Comparison of ENCODE assay signal across 15 cellular contexts in genomic region chr7:142793156-142793555, GRCh38. TPM values are rescaled to one million over a fixed set of nuclear protein-coding genes. Genes with fewer than 3 reads are reported as not detected.
DNase-seq lines count a peak whose midpoint lies in the region; ATAC-seq, FAIRE-seq and TF ChIP-seq lines count a peak whose summit lies in the region.
"Had no signal": no experiment of that assay in that cellular context is flagged by ENCODE, and none has a peak within 500 bp of the region (broad histone marks: within the 10 kb centered on the region; RNA-seq: fewer than 3 reads in every experiment).

No MANE protein-coding gene starts in this region.

- POLR2A ChIA-PET in HepG2 (lab: Yijun Ruan, JAX) = no interaction called here

- H4K20me1 ChIP-seq in HepG2 (ENCODE audit: insufficient read depth, low read length) = no peaks in the 10 kb centered on the region

- TF ChIP-seq EP300 in HepG2 (IDR thresholded peaks at IDR 0.05; ENCODE audit: low read depth in 2 of 2, low read length in 2 of 2) (no peak), HepG2 (CRISPR knock-in tag; IDR thresholded peaks at IDR 0.05; ENCODE audit: borderline replicate concordance) (no peak)

- H3K27ac ChIP-seq in foreskin keratinocyte = no peak overlapping the region
- H3K27ac ChIP-seq in HepG2 (ENCODE audit: extremely low read length, insufficient read depth, low read length) = no peak overlapping the region
- H3K27ac ChIP-seq: KMS-11, left lung, RWPE1 had no signal

- 2% methylated on average over 5 of the region's 5 CpGs for WGBS in HepG2 (ENCODE audit: low lambda C conversion rate)

- peaks cover 71% of the 10 kb centered on the region for H3K36me3 Mint-ChIP-seq in stimulated activated naive CD8-positive, alpha-beta T cell treated with anti-CD3 and anti-CD28 coated beads, Interleukin-15, Interleukin-2, amounts not matched to agents 100 ng/mL and 50 ng/mL, for 24 hours (ENCODE audit: low read depth)
- H3K36me3 Mint-ChIP-seq in activated T-cell treated with anti-CD3 and anti-CD28 coated beads, Interleukin-2, amount 50 U/mL, for 72 hours (ENCODE audit: insufficient read depth in 2 of 2) = peaks cover 38 to 55% of the 10 kb centered on the region in 2 donors

- H3K4me1 Mint-ChIP-seq in stimulated activated naive CD8-positive, alpha-beta T cell treated with anti-CD3 and anti-CD28 coated beads, Interleukin-15, Interleukin-2, amounts not matched to agents 100 ng/mL and 50 ng/mL, for 24 hours (ENCODE audit: low read depth) = peaks cover 52% of the 10 kb centered on the region
- H3K4me1 Mint-ChIP-seq in activated T-cell treated with anti-CD3 and anti-CD28 coated beads, Interleukin-2, amount 50 U/mL, for 72 hours (ENCODE audit: low read depth) = peaks cover 40% of the 10 kb centered on the region

- TF ChIP-seq CTCF in foreskin keratinocyte (conservative IDR thresholded peaks at IDR 0.05) = no peak
- TF ChIP-seq CTCF in HepG2 (CRISPR knock-in tag; IDR thresholded peaks at IDR 0.05) = no peak

- H3K27me3 ChIP-seq in foreskin keratinocyte (peaks cover 43% of the 10 kb centered on the region), HepG2 (ENCODE audit: control insufficient read depth in 1 of 2, insufficient read depth in 2 of 2, low read length in 2 of 2) (peaks cover 3 to 47% of the 10 kb centered on the region in 2 experiments; a peak in 4 of 5 replicates)

- H3K4me3 Mint-ChIP-seq in stimulated activated naive CD8-positive, alpha-beta T cell treated with anti-CD3 and anti-CD28 coated beads, Interleukin-15, Interleukin-2, amounts not matched to agents 100 ng/mL and 50 ng/mL, for 24 hours = peak overlapping the region; percentile 99
- peak overlapping the region; percentile 94 for H3K4me3 Mint-ChIP-seq in activated T-cell treated with anti-CD3 and anti-CD28 coated beads, Interleukin-2, amount 50 U/mL, for 72 hours
- H3K4me3 Mint-ChIP-seq: endodermal cell had no signal

- no peaks in the 10 kb centered on the region for H3K9me3 ChIP-seq in HepG2 (ENCODE audit: low read length)
- H3K9me3 ChIP-seq: left lung had no signal

- TF ChIP-seq RAD21 in HepG2 (CRISPR knock-in tag; IDR thresholded peaks at IDR 0.05) = no peak

- no peaks in the 10 kb centered on the region for H3K36me3 ChIP-seq in HepG2 (replicated peaks in 1 of 2; ENCODE audit: control insufficient read depth in 1 of 2, insufficient read depth in 2 of 2, low read length in 2 of 2)
- H3K36me3 ChIP-seq: left lung had no signal

- H3K79me2 ChIP-seq in HepG2 (ENCODE audit: insufficient read depth, low read length) = no peaks in the 10 kb centered on the region

- no peaks in the 10 kb centered on the region for H3K9me3 Mint-ChIP-seq in stimulated activated naive CD8-positive, alpha-beta T cell treated with anti-CD3 and anti-CD28 coated beads, Interleukin-15, Interleukin-2, amounts not matched to agents 100 ng/mL and 50 ng/mL, for 24 hours
- no peaks in the 10 kb centered on the region for H3K9me3 Mint-ChIP-seq in activated T-cell treated with anti-CD3 and anti-CD28 coated beads, Interleukin-2, amount 50 U/mL, for 72 hours
- H3K9me3 Mint-ChIP-seq: endodermal cell had no signal

- TF ChIP-seq POLR2A in HepG2 (IDR thresholded peaks at IDR 0.05; ENCODE audit: insufficient read depth in 1 of 2, low read depth in 2 of 2, low read length in 2 of 2) = no peak

- no peaks in the 10 kb centered on the region for H3K27me3 Mint-ChIP-seq in stimulated activated naive CD8-positive, alpha-beta T cell treated with anti-CD3 and anti-CD28 coated beads, Interleukin-15, Interleukin-2, amounts not matched to agents 100 ng/mL and 50 ng/mL, for 24 hours
- no peaks in the 10 kb centered on the region for H3K27me3 Mint-ChIP-seq in activated T-cell treated with anti-CD3 and anti-CD28 coated beads, Interleukin-2, amount 50 U/mL, for 72 hours (ENCODE audit: low read depth)

- H3K4me2 ChIP-seq in HepG2 (ENCODE audit: low read depth, low read length) = no peak overlapping the region
- H3K4me2 ChIP-seq: KMS-11 had no signal

- no peaks in the 10 kb centered on the region for H3K4me1 ChIP-seq in foreskin keratinocyte
- no peaks in the 10 kb centered on the region for H3K4me1 ChIP-seq in HepG2 (ENCODE audit: insufficient read depth, low read length)

- no peak for ATAC-seq in stimulated activated naive CD8-positive, alpha-beta T cell treated with anti-CD3 and anti-CD28 coated beads, Interleukin-15, Interleukin-2, amounts not matched to agents 100 U/mL and 50 U/mL, for 24 hours
- ATAC-seq in activated T-cell treated with anti-CD3 and anti-CD28 coated beads, Interleukin-2, amount 50 U/mL, for 72 hours (replicated peaks in 1 of 2) = no peak
- peak; percentile 6 for ATAC-seq in foreskin keratinocyte
- ATAC-seq in HG02678 (IDR thresholded peaks at IDR 0.05; ENCODE audit: unreplicated experiment) = no peak
- ATAC-seq in GM19395 (IDR thresholded peaks at IDR 0.05; ENCODE audit: unreplicated experiment) = no peak
- ATAC-seq in HepG2 = no peak
- ATAC-seq: activated CD4-positive, CD25-positive, alpha-beta regulatory T cell treated with anti-CD3 and anti-CD28 coated beads, Interleukin-2, amount 50 U/mL, for 24 hours; left lung had no signal

- no peak overlapping the region for H2AFZ ChIP-seq in HepG2 (ENCODE audit: low read length)

- H3K4me3 ChIP-seq in HepG2 (replicated peaks in 1 of 3; ENCODE audit: insufficient read depth in 1 of 3, low read depth in 2 of 3, low read length in 3 of 3) = no peak overlapping the region
- H3K4me3 ChIP-seq: left lung had no signal

- no peak overlapping the region for H3K9ac ChIP-seq in HepG2 (ENCODE audit: insufficient read depth, low read depth, low read length)
- H3K9ac ChIP-seq: KMS-11 had no signal

- in situ Hi-C loops in HepG2 (cut with HindIII; ENCODE audit: extremely low pct_ligation_motif_present, low pct_unique_long_range_greater_than_20kb) = no loop called here

- no peak for DNase-seq in stimulated activated naive CD8-positive, alpha-beta T cell treated with anti-CD3 and anti-CD28 coated beads, Interleukin-15, Interleukin-2, amounts not matched to agents 100 U/mL and 50 U/mL, for 24 hours
- no peak for DNase-seq in activated T-cell treated with anti-CD3 and anti-CD28 coated beads, Interleukin-2, amount 50 U/mL, for 72 hours
- DNase-seq in foreskin keratinocyte (peak in 1 of 2 donors; percentile 64), HepG2 (ENCODE audit: low spot score) (no peak)
- DNase-seq in stimulated activated CD4-positive, alpha-beta T cell treated with anti-CD3 and anti-CD28 coated beads, Interleukin-4, amount 100 ng/mL, for 24 hours = no peak
- DNase-seq: DMS 273 treated with DMSO at 0.1 percent for 48 hours, endodermal cell, left lung had no signal

- peak overlapping the region; percentile 100 for H3K27ac Mint-ChIP-seq in stimulated activated naive CD8-positive, alpha-beta T cell treated with anti-CD3 and anti-CD28 coated beads, Interleukin-15, Interleukin-2, amounts not matched to agents 100 ng/mL and 50 ng/mL, for 24 hours
- H3K27ac Mint-ChIP-seq in activated T-cell treated with anti-CD3 and anti-CD28 coated beads, Interleukin-2, amount 50 U/mL, for 72 hours = peak overlapping the region; percentile 95
- H3K27ac Mint-ChIP-seq: endodermal cell, progenitor cell of endocrine pancreas had no signal

- intact Hi-C loops in HepG2 (cut with micrococcal nuclease; ENCODE audit: unreplicated experiment) = no loop called here

- no peak for FAIRE-seq in HepG2 (lab: Jason Lieb, UNC)

- no TSS peak for BruUV-seq in HepG2 (replicated peaks; lab: Mats Ljungman, UMichigan)

- CTCF ChIA-PET in HepG2 (lab: Yijun Ruan, JAX; ENCODE audit: low intra/inter-chr PET ratio, low total read pairs) = no interaction called here

RNA-seq across cellular contexts. Expression of gene PRSS2, which starts 22.4 kb away (rescaled TPM):
- not detected for total RNA-seq in activated T-cell treated with anti-CD3 and anti-CD28 coated beads, Interleukin-2, amount 50 U/mL, for 72 hours
- not detected in 2 replicates for total RNA-seq in foreskin keratinocyte
- 0.18 TPM in 1 of 2 replicates, not detected in the other for polyA plus RNA-seq in foreskin keratinocyte
- total RNA-seq in HepG2 (2016; rRNA removed; fragmentation: Illumina TruSeq; extraction: Trizol) = not detected in 2 replicates
- total RNA-seq in HepG2 (2016; cell fraction: cytosol; rRNA removed; fragmentation: Illumina TruSeq; extraction: Trizol; ENCODE audit: low read depth) = not detected in 2 replicates
- total RNA-seq in HepG2 (2016; cell fraction: insoluble cytoplasmic fraction; rRNA removed; fragmentation: Illumina TruSeq; extraction: Trizol) = not detected in 2 replicates
- not detected in 2 replicates for total RNA-seq in HepG2 (2016; cell fraction: membrane; rRNA removed; fragmentation: Illumina TruSeq; extraction: Trizol)
- not detected in 2 replicates for total RNA-seq in HepG2 (2016; cell fraction: nucleus; rRNA removed; fragmentation: Illumina TruSeq; extraction: Trizol)
- not detected in 2 replicates for polyA plus RNA-seq in HepG2 (2011; rRNA removed)
- polyA plus RNA-seq in HepG2 (2011; cell fraction: cytosol; rRNA removed) = not detected in 2 replicates
- polyA plus RNA-seq in HepG2 (2011; cell fraction: nucleus; rRNA removed) = not detected in 2 replicates
- polyA plus RNA-seq in HepG2 (2012) = not detected in 2 replicates
- not detected in 2 replicates for polyA plus RNA-seq in HepG2 (2016; cell fraction: cytosol; fragmentation: Illumina TruSeq; extraction: Trizol; ENCODE audit: low read depth)
- not detected in 2 replicates for polyA plus RNA-seq in HepG2 (2016; cell fraction: insoluble cytoplasmic fraction; fragmentation: Illumina TruSeq; extraction: Trizol; ENCODE audit: low read depth)
- polyA plus RNA-seq in HepG2 (2016; cell fraction: membrane; fragmentation: Illumina TruSeq; extraction: Trizol; ENCODE audit: low read depth) = not detected in 2 replicates
- not detected in 2 replicates for polyA plus RNA-seq in HepG2 (2016; cell fraction: nucleus; fragmentation: Illumina TruSeq; extraction: Trizol; ENCODE audit: insufficient read depth, low read depth)
- not detected in 2 replicates for polyA minus RNA-seq in HepG2 (2011; rRNA and poly(A)+ RNA removed; ENCODE audit: low replicate concordance)
- not detected in 2 replicates for polyA minus RNA-seq in HepG2 (2011; cell fraction: cytosol; rRNA and poly(A)+ RNA removed)
- polyA minus RNA-seq in HepG2 (2011; cell fraction: nucleus; rRNA and poly(A)+ RNA removed) = not detected in 2 replicates

RNA-seq across cellular contexts. Expression of gene PRSS1, which starts 43.9 kb away (rescaled TPM):
- not detected for total RNA-seq in activated T-cell treated with anti-CD3 and anti-CD28 coated beads, Interleukin-2, amount 50 U/mL, for 72 hours
- total RNA-seq in foreskin keratinocyte (not detected in 2 replicates), HepG2 (2016; rRNA removed; fragmentation: Illumina TruSeq; extraction: Trizol) (not detected in 2 replicates)
- polyA plus RNA-seq in foreskin keratinocyte (not detected in 2 replicates), HepG2 (2011; rRNA removed) (not detected in 2 replicates)
- not detected in 2 replicates for total RNA-seq in HepG2 (2016; cell fraction: cytosol; rRNA removed; fragmentation: Illumina TruSeq; extraction: Trizol; ENCODE audit: low read depth)
- not detected in 2 replicates for total RNA-seq in HepG2 (2016; cell fraction: insoluble cytoplasmic fraction; rRNA removed; fragmentation: Illumina TruSeq; extraction: Trizol)
- not detected in 2 replicates for total RNA-seq in HepG2 (2016; cell fraction: membrane; rRNA removed; fragmentation: Illumina TruSeq; extraction: Trizol)
- total RNA-seq in HepG2 (2016; cell fraction: nucleus; rRNA removed; fragmentation: Illumina TruSeq; extraction: Trizol) = not detected in 2 replicates
- not detected in 2 replicates for polyA plus RNA-seq in HepG2 (2011; cell fraction: cytosol; rRNA removed)
- polyA plus RNA-seq in HepG2 (2011; cell fraction: nucleus; rRNA removed) = not detected in 2 replicates
- polyA plus RNA-seq in HepG2 (2012) = not detected in 2 replicates
- polyA plus RNA-seq in HepG2 (2016; cell fraction: cytosol; fragmentation: Illumina TruSeq; extraction: Trizol; ENCODE audit: low read depth) = not detected in 2 replicates
- polyA plus RNA-seq in HepG2 (2016; cell fraction: insoluble cytoplasmic fraction; fragmentation: Illumina TruSeq; extraction: Trizol; ENCODE audit: low read depth) = not detected in 2 replicates
- not detected in 2 replicates for polyA plus RNA-seq in HepG2 (2016; cell fraction: membrane; fragmentation: Illumina TruSeq; extraction: Trizol; ENCODE audit: low read depth)
- not detected in 2 replicates for polyA plus RNA-seq in HepG2 (2016; cell fraction: nucleus; fragmentation: Illumina TruSeq; extraction: Trizol; ENCODE audit: insufficient read depth, low read depth)
- not detected in 2 replicates for polyA minus RNA-seq in HepG2 (2011; rRNA and poly(A)+ RNA removed; ENCODE audit: low replicate concordance)
- not detected in 2 replicates for polyA minus RNA-seq in HepG2 (2011; cell fraction: cytosol; rRNA and poly(A)+ RNA removed)
- not detected in 2 replicates for polyA minus RNA-seq in HepG2 (2011; cell fraction: nucleus; rRNA and poly(A)+ RNA removed)
